Comparison of ENCODE assay signal across 1 cellular context in the genomic region with DNA sequence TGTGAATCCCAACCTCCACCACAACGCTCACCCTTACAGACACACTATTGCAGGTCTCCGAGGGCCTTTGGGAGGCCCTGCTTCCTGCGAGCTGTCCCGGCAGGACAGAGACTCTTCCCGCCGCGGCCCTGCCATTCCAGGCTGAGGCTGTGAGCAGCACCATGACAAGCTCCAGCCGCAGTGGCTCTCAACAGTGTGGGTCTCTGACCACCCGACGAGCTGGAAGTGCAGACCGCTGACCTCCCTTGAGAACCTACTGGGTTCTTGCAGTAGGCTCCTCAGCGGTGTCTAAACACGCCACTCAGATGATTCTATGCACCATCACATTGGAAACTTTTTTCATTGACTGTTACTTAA.
TF ChIP-seq lines count a peak whose summit lies in the region.

No MANE protein-coding gene starts in this region.

TF ChIP-seq in WTC11, 78 proteins besides CTCF, POLR2A, EP300 and RAD21 (continued from another document):
- TF ChIP-seq, protein P1, sequence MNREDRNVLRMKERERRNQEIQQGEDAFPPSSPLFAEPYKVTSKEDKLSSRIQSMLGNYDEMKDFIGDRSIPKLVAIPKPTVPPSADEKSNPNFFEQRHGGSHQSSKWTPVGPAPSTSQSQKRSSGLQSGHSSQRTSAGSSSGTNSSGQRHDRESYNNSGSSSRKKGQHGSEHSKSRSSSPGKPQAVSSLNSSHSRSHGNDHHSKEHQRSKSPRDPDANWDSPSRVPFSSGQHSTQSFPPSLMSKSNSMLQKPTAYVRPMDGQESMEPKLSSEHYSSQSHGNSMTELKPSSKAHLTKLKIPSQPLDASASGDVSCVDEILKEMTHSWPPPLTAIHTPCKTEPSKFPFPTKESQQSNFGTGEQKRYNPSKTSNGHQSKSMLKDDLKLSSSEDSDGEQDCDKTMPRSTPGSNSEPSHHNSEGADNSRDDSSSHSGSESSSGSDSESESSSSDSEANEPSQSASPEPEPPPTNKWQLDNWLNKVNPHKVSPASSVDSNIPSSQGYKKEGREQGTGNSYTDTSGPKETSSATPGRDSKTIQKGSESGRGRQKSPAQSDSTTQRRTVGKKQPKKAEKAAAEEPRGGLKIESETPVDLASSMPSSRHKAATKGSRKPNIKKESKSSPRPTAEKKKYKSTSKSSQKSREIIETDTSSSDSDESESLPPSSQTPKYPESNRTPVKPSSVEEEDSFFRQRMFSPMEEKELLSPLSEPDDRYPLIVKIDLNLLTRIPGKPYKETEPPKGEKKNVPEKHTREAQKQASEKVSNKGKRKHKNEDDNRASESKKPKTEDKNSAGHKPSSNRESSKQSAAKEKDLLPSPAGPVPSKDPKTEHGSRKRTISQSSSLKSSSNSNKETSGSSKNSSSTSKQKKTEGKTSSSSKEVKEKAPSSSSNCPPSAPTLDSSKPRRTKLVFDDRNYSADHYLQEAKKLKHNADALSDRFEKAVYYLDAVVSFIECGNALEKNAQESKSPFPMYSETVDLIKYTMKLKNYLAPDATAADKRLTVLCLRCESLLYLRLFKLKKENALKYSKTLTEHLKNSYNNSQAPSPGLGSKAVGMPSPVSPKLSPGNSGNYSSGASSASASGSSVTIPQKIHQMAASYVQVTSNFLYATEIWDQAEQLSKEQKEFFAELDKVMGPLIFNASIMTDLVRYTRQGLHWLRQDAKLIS (CRISPR knock-in tag; IDR thresholded peaks at IDR 0.05; ENCODE audit: borderline replicate concordance), result no peak
- TF ChIP-seq, protein P2, sequence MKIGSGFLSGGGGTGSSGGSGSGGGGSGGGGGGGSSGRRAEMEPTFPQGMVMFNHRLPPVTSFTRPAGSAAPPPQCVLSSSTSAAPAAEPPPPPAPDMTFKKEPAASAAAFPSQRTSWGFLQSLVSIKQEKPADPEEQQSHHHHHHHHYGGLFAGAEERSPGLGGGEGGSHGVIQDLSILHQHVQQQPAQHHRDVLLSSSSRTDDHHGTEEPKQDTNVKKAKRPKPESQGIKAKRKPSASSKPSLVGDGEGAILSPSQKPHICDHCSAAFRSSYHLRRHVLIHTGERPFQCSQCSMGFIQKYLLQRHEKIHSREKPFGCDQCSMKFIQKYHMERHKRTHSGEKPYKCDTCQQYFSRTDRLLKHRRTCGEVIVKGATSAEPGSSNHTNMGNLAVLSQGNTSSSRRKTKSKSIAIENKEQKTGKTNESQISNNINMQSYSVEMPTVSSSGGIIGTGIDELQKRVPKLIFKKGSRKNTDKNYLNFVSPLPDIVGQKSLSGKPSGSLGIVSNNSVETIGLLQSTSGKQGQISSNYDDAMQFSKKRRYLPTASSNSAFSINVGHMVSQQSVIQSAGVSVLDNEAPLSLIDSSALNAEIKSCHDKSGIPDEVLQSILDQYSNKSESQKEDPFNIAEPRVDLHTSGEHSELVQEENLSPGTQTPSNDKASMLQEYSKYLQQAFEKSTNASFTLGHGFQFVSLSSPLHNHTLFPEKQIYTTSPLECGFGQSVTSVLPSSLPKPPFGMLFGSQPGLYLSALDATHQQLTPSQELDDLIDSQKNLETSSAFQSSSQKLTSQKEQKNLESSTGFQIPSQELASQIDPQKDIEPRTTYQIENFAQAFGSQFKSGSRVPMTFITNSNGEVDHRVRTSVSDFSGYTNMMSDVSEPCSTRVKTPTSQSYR (CRISPR knock-in tag; IDR thresholded peaks at IDR 0.05), result no peak
- TF ChIP-seq JUN (CRISPR knock-in tag; IDR thresholded peaks at IDR 0.05), result no peak
- TF ChIP-seq, protein P3, sequence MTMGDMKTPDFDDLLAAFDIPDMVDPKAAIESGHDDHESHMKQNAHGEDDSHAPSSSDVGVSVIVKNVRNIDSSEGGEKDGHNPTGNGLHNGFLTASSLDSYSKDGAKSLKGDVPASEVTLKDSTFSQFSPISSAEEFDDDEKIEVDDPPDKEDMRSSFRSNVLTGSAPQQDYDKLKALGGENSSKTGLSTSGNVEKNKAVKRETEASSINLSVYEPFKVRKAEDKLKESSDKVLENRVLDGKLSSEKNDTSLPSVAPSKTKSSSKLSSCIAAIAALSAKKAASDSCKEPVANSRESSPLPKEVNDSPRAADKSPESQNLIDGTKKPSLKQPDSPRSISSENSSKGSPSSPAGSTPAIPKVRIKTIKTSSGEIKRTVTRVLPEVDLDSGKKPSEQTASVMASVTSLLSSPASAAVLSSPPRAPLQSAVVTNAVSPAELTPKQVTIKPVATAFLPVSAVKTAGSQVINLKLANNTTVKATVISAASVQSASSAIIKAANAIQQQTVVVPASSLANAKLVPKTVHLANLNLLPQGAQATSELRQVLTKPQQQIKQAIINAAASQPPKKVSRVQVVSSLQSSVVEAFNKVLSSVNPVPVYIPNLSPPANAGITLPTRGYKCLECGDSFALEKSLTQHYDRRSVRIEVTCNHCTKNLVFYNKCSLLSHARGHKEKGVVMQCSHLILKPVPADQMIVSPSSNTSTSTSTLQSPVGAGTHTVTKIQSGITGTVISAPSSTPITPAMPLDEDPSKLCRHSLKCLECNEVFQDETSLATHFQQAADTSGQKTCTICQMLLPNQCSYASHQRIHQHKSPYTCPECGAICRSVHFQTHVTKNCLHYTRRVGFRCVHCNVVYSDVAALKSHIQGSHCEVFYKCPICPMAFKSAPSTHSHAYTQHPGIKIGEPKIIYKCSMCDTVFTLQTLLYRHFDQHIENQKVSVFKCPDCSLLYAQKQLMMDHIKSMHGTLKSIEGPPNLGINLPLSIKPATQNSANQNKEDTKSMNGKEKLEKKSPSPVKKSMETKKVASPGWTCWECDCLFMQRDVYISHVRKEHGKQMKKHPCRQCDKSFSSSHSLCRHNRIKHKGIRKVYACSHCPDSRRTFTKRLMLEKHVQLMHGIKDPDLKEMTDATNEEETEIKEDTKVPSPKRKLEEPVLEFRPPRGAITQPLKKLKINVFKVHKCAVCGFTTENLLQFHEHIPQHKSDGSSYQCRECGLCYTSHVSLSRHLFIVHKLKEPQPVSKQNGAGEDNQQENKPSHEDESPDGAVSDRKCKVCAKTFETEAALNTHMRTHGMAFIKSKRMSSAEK (CRISPR knock-in tag; IDR thresholded peaks at IDR 0.05; ENCODE audit: borderline replicate concordance), result no peak
- TF ChIP-seq OVOL2 (CRISPR knock-in tag; IDR thresholded peaks at IDR 0.05; ENCODE audit: borderline replicate concordance), result no peak
- TF ChIP-seq TCF7 (CRISPR knock-in tag; IDR thresholded peaks at IDR 0.05; ENCODE audit: low read depth), result no peak
- TF ChIP-seq, protein P4, sequence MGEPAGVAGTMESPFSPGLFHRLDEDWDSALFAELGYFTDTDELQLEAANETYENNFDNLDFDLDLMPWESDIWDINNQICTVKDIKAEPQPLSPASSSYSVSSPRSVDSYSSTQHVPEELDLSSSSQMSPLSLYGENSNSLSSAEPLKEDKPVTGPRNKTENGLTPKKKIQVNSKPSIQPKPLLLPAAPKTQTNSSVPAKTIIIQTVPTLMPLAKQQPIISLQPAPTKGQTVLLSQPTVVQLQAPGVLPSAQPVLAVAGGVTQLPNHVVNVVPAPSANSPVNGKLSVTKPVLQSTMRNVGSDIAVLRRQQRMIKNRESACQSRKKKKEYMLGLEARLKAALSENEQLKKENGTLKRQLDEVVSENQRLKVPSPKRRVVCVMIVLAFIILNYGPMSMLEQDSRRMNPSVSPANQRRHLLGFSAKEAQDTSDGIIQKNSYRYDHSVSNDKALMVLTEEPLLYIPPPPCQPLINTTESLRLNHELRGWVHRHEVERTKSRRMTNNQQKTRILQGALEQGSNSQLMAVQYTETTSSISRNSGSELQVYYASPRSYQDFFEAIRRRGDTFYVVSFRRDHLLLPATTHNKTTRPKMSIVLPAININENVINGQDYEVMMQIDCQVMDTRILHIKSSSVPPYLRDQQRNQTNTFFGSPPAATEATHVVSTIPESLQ (CRISPR knock-in tag; IDR thresholded peaks at IDR 0.05), result no peak
- TF ChIP-seq NR3C1 (CRISPR knock-in tag; conservative IDR thresholded peaks at IDR 0.05; ENCODE audit: low read depth), result no peak
